Comparison of ENCODE assay signal across 8 cellular contexts in the genomic region with DNA sequence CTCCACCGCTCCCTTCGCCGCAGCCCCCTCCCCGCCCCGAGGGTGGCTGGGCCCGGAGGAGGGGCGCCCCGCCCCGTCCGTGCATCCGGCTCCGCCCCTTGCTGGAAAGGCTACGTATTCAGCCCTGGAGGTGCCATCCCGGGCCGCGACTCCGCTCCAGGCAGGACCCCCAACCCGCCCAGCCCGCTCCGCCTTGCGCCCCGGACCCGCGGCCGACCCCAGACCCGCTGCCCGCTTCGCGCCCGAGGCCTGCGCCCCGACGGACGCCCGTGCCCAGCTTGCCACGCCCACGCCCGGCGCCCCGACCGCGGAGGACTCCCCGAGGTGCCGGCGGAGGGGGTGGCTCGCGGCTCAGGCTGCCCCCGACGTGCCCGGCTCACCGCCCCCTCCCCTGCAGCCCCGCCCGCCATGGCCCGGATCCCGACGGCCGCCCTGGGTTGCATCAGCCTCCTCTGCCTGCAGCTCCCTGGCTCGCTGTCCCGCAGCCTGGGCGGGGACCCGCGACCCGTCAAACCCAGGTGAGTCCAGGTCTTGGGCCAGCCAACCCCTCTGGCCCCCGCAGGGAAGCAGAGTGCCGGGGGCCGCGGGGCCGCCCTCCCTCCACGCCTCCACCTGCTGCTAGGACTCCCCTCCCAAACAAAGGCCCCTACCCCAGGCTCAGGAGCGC. TPM values are rescaled to one million over a fixed set of nuclear protein-coding genes. Genes with fewer than 3 reads are reported as not detected.
DNase-seq lines count a peak whose midpoint lies in the region; ATAC-seq and TF ChIP-seq lines count a peak whose summit lies in the region.

TSS of gene ADM2 (plus strand) at position 104 of the 667 bp plus-strand sequence. CDS start at position 409, 305 bp downstream.

- no peak within 1 kb of the TSS for H3K27ac ChIP-seq in AG04450 (ENCODE audit: low read depth, low read length)
- peak within 1 kb of the TSS; percentile 17 for H3K27ac ChIP-seq in IMR-90 (ENCODE audit: insufficient read depth, low read length)
- no peak within 1 kb of the TSS for H3K27ac ChIP-seq in sigmoid colon

- peaks cover 4% of the 10 kb centered on the region; the same call in 1 of the 2 replicates for H3K9me3 ChIP-seq in AG04450 (ENCODE audit: control insufficient read depth, insufficient read depth, low read length)
- H3K9me3 ChIP-seq in IMR-90 (ENCODE audit: control insufficient read depth, insufficient read depth, low read length) = no peaks in the 10 kb centered on the region
- H3K9me3 ChIP-seq in sigmoid colon = no peaks in the 10 kb centered on the region

- TF ChIP-seq EP300 in sigmoid colon (IDR thresholded peaks at IDR 0.05) = no peak

- H3K27me3 ChIP-seq in AG04450 (ENCODE audit: control insufficient read depth, insufficient read depth, low read length) = peaks cover 24% of the 10 kb centered on the region
- H3K27me3 ChIP-seq in IMR-90 (ENCODE audit: control insufficient read depth, insufficient read depth, low read length) = peaks cover 21% of the 10 kb centered on the region
- H3K27me3 ChIP-seq in sigmoid colon = peaks cover 32 to 72% (median 54%) of the 10 kb centered on the region in 3 donors

- H2BK120ac ChIP-seq in IMR-90 (ENCODE audit: low read depth, low read length) = peak within 1 kb of the TSS; percentile 72

- H2AK9ac ChIP-seq in IMR-90 (replicated peaks; ENCODE audit: low read depth, low read length, poor library complexity) = peak within 1 kb of the TSS; percentile 99

- TF ChIP-seq CTCF in AG04450 (IDR thresholded peaks at IDR 0.05; ENCODE audit: low read depth, low read length) (no peak), IMR-90 (conservative IDR thresholded peaks at IDR 0.05; ENCODE audit: low read depth, low read length) (no peak), fibroblast of the aortic adventitia (IDR thresholded peaks at IDR 0.05; ENCODE audit: insufficient read depth, low read length) (no peak), sigmoid colon (IDR thresholded peaks at IDR 0.05) (no peak)

- peak; percentile 77 for ATAC-seq in IMR-90 (ENCODE audit: low read depth)

- WGBS in IMR-90 (ENCODE audit: extremely low coverage in 2 of 2, insufficient read length in 1 of 2), 2 experiments = 5% methylated on average over 23 of the region's 70 CpGs; no CpG with 5 or more reads in 1 of the 2 experiments
- WGBS in sigmoid colon, 2 donors = 2 to 3% methylated on average over 70 of the region's 70 CpGs

- dilution Hi-C loops in IMR-90 (cut with HindIII; ENCODE audit: low sequenced_read_pairs, unreplicated experiment) = no loop called here

- H3K4ac ChIP-seq in IMR-90 (ENCODE audit: low read depth, low read length) = peak within 1 kb of the TSS; percentile 91

- no peaks in the 10 kb centered on the region; the same call in 1 of the 2 replicates for H3K9me1 ChIP-seq in IMR-90 (ENCODE audit: insufficient read depth, low read length)

- H2BK15ac ChIP-seq in IMR-90 (ENCODE audit: low read depth, low read length) = no peak within 1 kb of the TSS; the same call in 2 of the 3 replicates

- H3K79me1 ChIP-seq in IMR-90 (ENCODE audit: low read depth in 1 of 2, low read length in 2 of 2) = peaks cover 0 to 3% of the 10 kb centered on the region in 2 experiments; a peak in 1 of 4 replicates

- peak within 1 kb of the TSS; percentile 64 for H3K9ac ChIP-seq in IMR-90 (ENCODE audit: low read depth, low read length)

- peak within 1 kb of the TSS; percentile 78 for H3K23ac ChIP-seq in IMR-90 (ENCODE audit: low read depth, low read length)

- TF ChIP-seq POLR2A in IMR-90 (IDR thresholded peaks at IDR 0.05; ENCODE audit: low read depth, low read length) = no peak
- no peak for TF ChIP-seq POLR2A in sigmoid colon (IDR thresholded peaks at IDR 0.05)

- peak within 1 kb of the TSS; percentile 17; the same call in 1 of the 2 replicates for H3K56ac ChIP-seq in IMR-90 (ENCODE audit: extremely low read depth, insufficient read depth, low read length)

- no peak for DNase-seq in AG04450 (ENCODE audit: low read depth, low spot score)
- no peak for DNase-seq in IMR-90
- peak; percentile 73 to 79 for DNase-seq in activated T-cell treated with anti-CD3 and anti-CD28 coated beads, Interleukin-2, amount 50 U/mL, for 48 hours
- DNase-seq in fibroblast of the aortic adventitia (ENCODE audit: low read depth) = peak; percentile 39
- DNase-seq in sigmoid colon = no peak
- DNase-seq in HK-2 (ENCODE audit: unreplicated experiment) = no peak
- DNase-seq in posterior vena cava (ENCODE audit: low spot score) = no peak
- DNase-seq in head of caudate nucleus = no peak

- H2BK20ac ChIP-seq in IMR-90 (ENCODE audit: low read depth, low read length) = no peak within 1 kb of the TSS

- peak within 1 kb of the TSS; percentile 79 to 97; a peak in 3 of 4 replicates for H4K8ac ChIP-seq in IMR-90 (ENCODE audit: low read depth in 2 of 2, low read length in 2 of 2)

- H3K18ac ChIP-seq in IMR-90 (ENCODE audit: low read depth, low read length) = peak within 1 kb of the TSS; percentile 1; the same call in 1 of the 2 replicates

- peak within 1 kb of the TSS; percentile 87 for H2AK5ac ChIP-seq in IMR-90 (ENCODE audit: low read depth, low read length)

- H3K4me3 ChIP-seq in AG04450 (ENCODE audit: low read depth, low read length) = peak within 1 kb of the TSS; percentile 69
- peak within 1 kb of the TSS; percentile 57 for H3K4me3 ChIP-seq in IMR-90 (ENCODE audit: insufficient read depth, low read depth, low read length)
- H3K4me3 ChIP-seq in fibroblast of the aortic adventitia (ENCODE audit: low read depth, low read length) = peak within 1 kb of the TSS; percentile 83
- H3K4me3 ChIP-seq in sigmoid colon = peak within 1 kb of the TSS in 3 of 4 donors; percentile 32 to 50 (median 34)

- CTCF ChIA-PET in AG04450 (lab: Charles Lee) (no interaction called here), IMR-90 (lab: Yijun Ruan, JAX) (no interaction called here)

- intact Hi-C loops in IMR-90 (cut with micrococcal nuclease) (no loop called here), sigmoid colon (cut with DNase I) (no loop called here), posterior vena cava (cut with DNase I) (no loop called here), head of caudate nucleus (cut with DNase I) (no loop called here)

- in situ Hi-C loops in IMR-90 (cut with MboI; ENCODE audit: low sequenced_read_pairs) = no loop called here

- peak within 1 kb of the TSS; percentile 53 for H3K4me2 ChIP-seq in IMR-90 (ENCODE audit: low read depth, low read length)

- H3K36me3 ChIP-seq in IMR-90 (ENCODE audit: control insufficient read depth, insufficient read depth, low read length) = peaks cover 4% of the 10 kb centered on the region; the same call in 1 of the 2 replicates
- H3K36me3 ChIP-seq in sigmoid colon = no peaks in the 10 kb centered on the region

- H2AFZ ChIP-seq in IMR-90 (replicated peaks; ENCODE audit: low read length, poor library complexity) = peak within 1 kb of the TSS; percentile 86

- H3K4me1 ChIP-seq in IMR-90 (ENCODE audit: control insufficient read depth, insufficient read depth, low read length) (no peaks in the 10 kb centered on the region; the same call in 1 of the 2 replicates), sigmoid colon (peaks cover 0 to 16% (median 7%) of the 10 kb centered on the region in 4 donors)

- H4K5ac ChIP-seq in IMR-90 (ENCODE audit: low read depth, low read length) = no peak within 1 kb of the TSS; the same call in 1 of the 2 replicates

- TF ChIP-seq RAD21 in IMR-90 (IDR thresholded peaks at IDR 0.05; ENCODE audit: low read length) = no peak

- POLR2A ChIA-PET in AG04450 (lab: Yijun Ruan, JAX) (no interaction called here), IMR-90 (lab: Charles Lee; ENCODE audit: unreplicated experiment) (no interaction called here)

- peak within 1 kb of the TSS; percentile 85 for H3K14ac ChIP-seq in IMR-90 (replicated peaks; ENCODE audit: low read depth, low read length)

- H4K91ac ChIP-seq in IMR-90 (ENCODE audit: insufficient read depth, low read depth, low read length) = peak within 1 kb of the TSS; percentile 94

- no TSS peak for BruUV-seq in IMR-90 (replicated peaks; lab: Mats Ljungman, UMichigan)

- H2BK5ac ChIP-seq in IMR-90 (ENCODE audit: low read depth, low read length, poor library complexity, severe bottlenecking) = no peak within 1 kb of the TSS

- H4K20me1 ChIP-seq in IMR-90 (ENCODE audit: insufficient read depth, low read length) = no peaks in the 10 kb centered on the region; the same call in 1 of the 2 replicates

TF ChIP-seq in IMR-90, 13 proteins besides CTCF, POLR2A, EP300 and RAD21 (continues in another document):
- TF ChIP-seq CEBPB (IDR thresholded peaks at IDR 0.05; ENCODE audit: low read depth, low read length) = peak; percentile 67
- TF ChIP-seq, protein P1, sequence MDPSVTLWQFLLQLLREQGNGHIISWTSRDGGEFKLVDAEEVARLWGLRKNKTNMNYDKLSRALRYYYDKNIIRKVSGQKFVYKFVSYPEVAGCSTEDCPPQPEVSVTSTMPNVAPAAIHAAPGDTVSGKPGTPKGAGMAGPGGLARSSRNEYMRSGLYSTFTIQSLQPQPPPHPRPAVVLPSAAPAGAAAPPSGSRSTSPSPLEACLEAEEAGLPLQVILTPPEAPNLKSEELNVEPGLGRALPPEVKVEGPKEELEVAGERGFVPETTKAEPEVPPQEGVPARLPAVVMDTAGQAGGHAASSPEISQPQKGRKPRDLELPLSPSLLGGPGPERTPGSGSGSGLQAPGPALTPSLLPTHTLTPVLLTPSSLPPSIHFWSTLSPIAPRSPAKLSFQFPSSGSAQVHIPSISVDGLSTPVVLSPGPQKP (IDR thresholded peaks at IDR 0.05; ENCODE audit: borderline replicate concordance, low read depth, low read length) = no peak
- TF ChIP-seq MAFK (IDR thresholded peaks at IDR 0.05; ENCODE audit: low read depth, low read length) = no peak
- TF ChIP-seq, protein P2, sequence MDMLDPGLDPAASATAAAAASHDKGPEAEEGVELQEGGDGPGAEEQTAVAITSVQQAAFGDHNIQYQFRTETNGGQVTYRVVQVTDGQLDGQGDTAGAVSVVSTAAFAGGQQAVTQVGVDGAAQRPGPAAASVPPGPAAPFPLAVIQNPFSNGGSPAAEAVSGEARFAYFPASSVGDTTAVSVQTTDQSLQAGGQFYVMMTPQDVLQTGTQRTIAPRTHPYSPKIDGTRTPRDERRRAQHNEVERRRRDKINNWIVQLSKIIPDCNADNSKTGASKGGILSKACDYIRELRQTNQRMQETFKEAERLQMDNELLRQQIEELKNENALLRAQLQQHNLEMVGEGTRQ (IDR thresholded peaks at IDR 0.05; ENCODE audit: low read depth, low read length) = no peak
- TF ChIP-seq RFX5 (IDR thresholded peaks at IDR 0.05; ENCODE audit: low read depth, low read length) = no peak
- TF ChIP-seq FOS (IDR thresholded peaks at IDR 0.05; ENCODE audit: low read depth, low read length) = no peak

RNA-seq across cellular contexts. Expression of gene ADM2, which starts in this region (rescaled TPM):
- polyA plus RNA-seq in AG04450 (2011; rRNA removed) = 3.1 and 3.6 TPM in 2 replicates
- polyA minus RNA-seq in AG04450 (2011; rRNA and poly(A)+ RNA removed) = 2.3 and 2.8 TPM in 2 replicates
- total RNA-seq in IMR-90 (2012; rRNA removed) = 0.18 and 0.28 TPM in 2 replicates
- polyA plus RNA-seq in IMR-90 (2012; rRNA removed) = 1.9 and 2.3 TPM in 2 replicates
- polyA plus RNA-seq in IMR-90 (2012; cell fraction: cytosol; rRNA removed) = 1.8 and 4.1 TPM in 2 replicates
- 2.3 and 3.8 TPM in 2 replicates for polyA plus RNA-seq in IMR-90 (2012; cell fraction: nucleus; rRNA removed; ENCODE audit: low replicate concordance)
- 2.5 and 8.0 TPM in 2 replicates for total RNA-seq in fibroblast of the aortic adventitia (ENCODE audit: low replicate concordance)
- total RNA-seq in sigmoid colon = not detected
- 1 to 10 TPM; 1.2 to 8.6 (median 3.2) TPM for polyA plus RNA-seq in sigmoid colon
- total RNA-seq in posterior vena cava = under 1 TPM; 0.14 to 0.56 TPM

Comparison
In these comparisons a context has a peak if more than half of its experiments do, and no peak if none do; other contexts are left out.
1. DNase-seq: peak in activated T-cell treated with anti-CD3 and anti-CD28 coated beads, Interleukin-2, amount 50 U/mL, for 48 hours (2 of 2) and fibroblast of the aortic adventitia (single experiment); none in AG04450 (single experiment), IMR-90 (single experiment), sigmoid colon (single experiment), HK-2 (single experiment), posterior vena cava (single experiment) and head of caudate nucleus (0 of 42).
2. Peak in every context shown above with its lines, with median percentiles within 50 percentile points of each other: H3K4me3 ChIP-seq.